ENCODE assay signal across 24 cellular contexts in the genomic region with DNA sequence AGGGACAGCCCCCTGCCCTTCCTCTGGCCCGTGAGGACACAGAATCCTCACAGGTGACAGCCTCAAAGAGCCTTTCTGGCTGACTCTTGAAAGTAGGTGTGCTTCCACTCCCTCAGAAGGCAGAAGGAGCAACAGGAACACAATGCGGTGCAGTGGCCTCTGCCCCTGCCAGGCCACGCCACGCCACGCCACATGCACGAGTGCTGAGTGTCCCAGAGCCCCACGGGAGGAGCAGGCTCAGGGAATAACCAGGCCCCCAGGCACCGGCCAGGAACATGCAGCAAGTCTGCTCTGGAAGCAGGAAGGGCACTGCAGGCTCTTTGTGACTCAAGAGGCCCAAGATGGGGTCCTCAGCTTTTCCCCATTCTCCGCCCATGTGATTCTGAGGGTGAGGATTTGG. TPM values are rescaled to one million over a fixed set of nuclear protein-coding genes. Genes with fewer than 3 reads are reported as not detected.
DNase-seq lines count a peak whose midpoint lies in the region; ATAC-seq lines count a peak whose summit lies in the region.
"Had no signal": no experiment of that assay in that cellular context is flagged by ENCODE, and none has a peak within 500 bp of the region (broad histone marks: within the 10 kb centered on the region; RNA-seq: fewer than 3 reads in every experiment).

No MANE protein-coding gene starts in this region.

- peaks cover 18% of the 10 kb centered on the region for H3K36me3 ChIP-seq in H7 (replicated peaks; ENCODE audit: control insufficient read depth, insufficient read depth, low read length)

- peak; percentile 20 for DNase-seq in left ventricle myocardium superior
- no peak for DNase-seq in left cardiac atrium
- DNase-seq in H7 = peak; percentile 13
- DNase-seq in GM19238 (ENCODE audit: insufficient read length, low spot score) = no peak
- DNase-seq in UCSD-AML1 (lab: John Stamatoyannopoulos, UW; ENCODE audit: unreplicated experiment) = no peak
- DNase-seq: 8988T; ACHN; BE2C; C1 segment of cervical spinal cord; CD4-positive, alpha-beta memory T cell; CD4-positive, CD25-positive, alpha-beta regulatory T cell; CD8-positive, alpha-beta memory T cell; COR-L47; DMS 273 treated with DMSO at 0.1 percent for 48 hours; DMS153; DMS53; DMS79; DND-41; EL; GDM1 had no signal

- intact Hi-C loops in left ventricle myocardium superior (cut with micrococcal nuclease) (no loop called here), left cardiac atrium (cut with DNase I) (no loop called here)

- no peaks in the 10 kb centered on the region for H3K27me3 ChIP-seq in H7 (ENCODE audit: control insufficient read depth, insufficient read depth, low read length)
- H3K27me3 ChIP-seq: BE2C, BLaER1 had no signal

- no peak for ATAC-seq in left ventricle myocardium superior
- no peak for ATAC-seq in left cardiac atrium
- ATAC-seq: GM12878 had no signal

- H3K4me3 ChIP-seq in H7 (ENCODE audit: insufficient read depth, low read depth, low read length) = no peak overlapping the region
- H3K4me3 ChIP-seq: BLaER1, GM12878 had no signal

RNA-seq across cellular contexts. Expression of a gene that starts 18.1 kb away (rescaled TPM):
- total RNA-seq in left ventricle myocardium superior (0.64 TPM), left cardiac atrium (under 1 TPM; 0.76 to 0.91 TPM)
- total RNA-seq in H7 (2014; rRNA removed; shearing (Covaris generic)) = 7.3 and 7.4 TPM in 2 replicates
- total RNA-seq: CD4-positive, CD25-positive, alpha-beta regulatory T cell had no signal

RNA-seq across cellular contexts. Expression of a gene that starts 18.4 kb away (rescaled TPM):
- total RNA-seq in left ventricle myocardium superior (31.6 TPM), left cardiac atrium (10 to 100 TPM; 20.2 to 24.4 TPM)
- 68.8 and 69.7 TPM in 2 replicates for total RNA-seq in H7 (2014; rRNA removed; shearing (Covaris generic))

RNA-seq across cellular contexts. Expression of a gene that starts 19.1 kb away (rescaled TPM):
- total RNA-seq in left ventricle myocardium superior = 510 TPM
- 100 to 1,000 TPM; 207 to 259 TPM for total RNA-seq in left cardiac atrium
- 268 and 277 TPM in 2 replicates for total RNA-seq in H7 (2014; rRNA removed; shearing (Covaris generic))

RNA-seq across cellular contexts. Expression of a gene that starts 33.9 kb away (rescaled TPM):
- not detected for total RNA-seq in left ventricle myocardium superior
- not detected for total RNA-seq in left cardiac atrium
- 0.69 and 1.3 TPM in 2 replicates for total RNA-seq in H7 (2014; rRNA removed; shearing (Covaris generic))
- total RNA-seq: A673; CD4-positive, alpha-beta memory T cell; CD4-positive, CD25-positive, alpha-beta regulatory T cell; CD8-positive, alpha-beta memory T cell; GM12878 had no signal

RNA-seq across cellular contexts. Expression of a gene that starts 35.3 kb away (rescaled TPM):
- total RNA-seq in left ventricle myocardium superior = 60.2 TPM
- 1 to 10 TPM; 6.0 to 6.7 TPM for total RNA-seq in left cardiac atrium
- not detected in 2 replicates for total RNA-seq in H7 (2014; rRNA removed; shearing (Covaris generic))
- total RNA-seq: A673; CD4-positive, alpha-beta memory T cell; CD4-positive, CD25-positive, alpha-beta regulatory T cell; CD8-positive, alpha-beta memory T cell; G401; GM12878 had no signal

Comparison
In these comparisons a context has a peak if more than half of its experiments do, and no peak if none do; other contexts are left out.
1. DNase-seq: peak in left ventricle myocardium superior (single experiment) and H7 (single experiment); none in left cardiac atrium (single experiment), GM19238 (single experiment) and UCSD-AML1 (single experiment).